ENCODE assay signal across 1 cellular context in the genomic region with DNA sequence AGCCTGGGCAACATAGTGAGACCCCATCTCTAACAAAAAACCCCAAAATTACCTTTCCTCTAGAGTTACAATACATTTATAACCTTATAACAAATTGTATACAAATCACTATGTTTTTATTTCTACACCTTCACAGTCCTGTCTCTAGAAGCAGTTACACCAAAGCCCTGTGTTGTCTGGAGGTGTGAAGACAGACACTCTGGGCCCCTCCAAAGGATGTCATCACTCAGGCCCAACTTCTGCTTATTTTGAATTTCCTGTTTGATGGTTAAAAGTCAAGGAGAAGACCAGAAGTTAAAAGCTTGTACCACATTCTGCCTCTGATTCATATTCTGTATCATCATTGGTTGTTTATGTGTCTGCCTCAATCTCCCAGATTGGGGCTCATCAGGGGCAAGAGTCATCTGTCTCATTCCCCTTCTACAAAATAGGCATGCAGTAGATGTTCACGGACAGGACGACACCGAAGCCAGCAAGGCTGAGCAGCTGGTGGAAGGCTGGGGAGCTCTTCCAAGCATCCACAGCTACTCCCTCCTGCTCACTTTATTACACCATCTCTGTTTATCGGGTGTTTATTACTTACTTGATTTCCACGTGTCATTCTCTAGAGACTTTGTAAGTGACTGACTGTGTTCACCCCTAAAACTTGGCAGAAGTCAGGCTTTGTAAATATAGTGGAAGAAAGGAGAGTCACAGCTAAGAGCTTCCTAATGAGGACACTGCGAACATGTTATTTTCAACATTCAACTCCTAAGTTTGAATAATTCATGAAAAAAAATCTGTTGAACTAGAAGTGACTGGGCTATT.
TF ChIP-seq lines count a peak whose summit lies in the region.

No MANE protein-coding gene starts in this region.

TF ChIP-seq in IMR-90, 13 proteins besides CTCF, POLR2A, EP300 and RAD21 (continued from another document):
- no peak for TF ChIP-seq FOS (IDR thresholded peaks at IDR 0.05; ENCODE audit: low read depth, low read length)
- TF ChIP-seq MAFK (IDR thresholded peaks at IDR 0.05; ENCODE audit: low read depth, low read length) = no peak
- no peak for TF ChIP-seq MXI1 (IDR thresholded peaks at IDR 0.05; ENCODE audit: borderline replicate concordance, low read depth, low read length)
- no peak for TF ChIP-seq RFX5 (IDR thresholded peaks at IDR 0.05; ENCODE audit: low read depth, low read length)
- no peak for TF ChIP-seq MAZ (IDR thresholded peaks at IDR 0.05; ENCODE audit: borderline replicate concordance, low read depth, low read length)
- no peak for TF ChIP-seq SMC3 (IDR thresholded peaks at IDR 0.05; ENCODE audit: low read depth, low read length)
- TF ChIP-seq CEBPB (IDR thresholded peaks at IDR 0.05; ENCODE audit: low read depth, low read length) = no peak
- TF ChIP-seq, protein P1, sequence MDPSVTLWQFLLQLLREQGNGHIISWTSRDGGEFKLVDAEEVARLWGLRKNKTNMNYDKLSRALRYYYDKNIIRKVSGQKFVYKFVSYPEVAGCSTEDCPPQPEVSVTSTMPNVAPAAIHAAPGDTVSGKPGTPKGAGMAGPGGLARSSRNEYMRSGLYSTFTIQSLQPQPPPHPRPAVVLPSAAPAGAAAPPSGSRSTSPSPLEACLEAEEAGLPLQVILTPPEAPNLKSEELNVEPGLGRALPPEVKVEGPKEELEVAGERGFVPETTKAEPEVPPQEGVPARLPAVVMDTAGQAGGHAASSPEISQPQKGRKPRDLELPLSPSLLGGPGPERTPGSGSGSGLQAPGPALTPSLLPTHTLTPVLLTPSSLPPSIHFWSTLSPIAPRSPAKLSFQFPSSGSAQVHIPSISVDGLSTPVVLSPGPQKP (IDR thresholded peaks at IDR 0.05; ENCODE audit: borderline replicate concordance, low read depth, low read length) = no peak
- no peak for TF ChIP-seq CHD1 (IDR thresholded peaks at IDR 0.05; ENCODE audit: low read depth, low read length)
